In the genomic region with DNA sequence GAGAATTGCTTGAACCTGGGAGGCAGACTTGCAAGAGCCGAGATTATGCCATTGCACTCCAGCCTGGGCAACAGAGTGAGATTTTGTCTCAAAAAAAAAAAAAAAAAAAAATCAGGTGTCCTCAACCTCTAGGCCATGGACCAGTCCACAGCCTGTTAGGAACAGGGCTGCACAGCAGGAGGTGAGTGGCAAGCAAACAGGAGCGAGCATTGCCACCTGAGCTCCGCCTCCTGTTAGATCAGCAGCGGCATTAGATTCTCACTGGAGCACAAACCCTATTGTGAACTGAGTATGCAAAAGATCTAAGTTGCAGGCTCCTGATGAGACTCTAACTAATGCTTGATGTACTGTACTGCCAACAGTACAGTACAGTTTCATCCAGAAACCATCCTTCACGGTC, we compare ENCODE assay signal across 24 cellular contexts. TPM values are rescaled to one million over a fixed set of nuclear protein-coding genes. Genes with fewer than 3 reads are reported as not detected.
DNase-seq lines count a peak whose midpoint lies in the region; TF ChIP-seq lines count a peak whose summit lies in the region.
"Had no signal": no experiment of that assay in that cellular context is flagged by ENCODE, and none has a peak within 500 bp of the region (broad histone marks: within the 10 kb centered on the region; RNA-seq: fewer than 3 reads in every experiment).

No MANE protein-coding gene starts in this region.

- H3K9me3 Mint-ChIP-seq in type B pancreatic cell (peaks cover 7% of the 10 kb centered on the region), glutamatergic neuron (ENCODE audit: unreplicated experiment) (no peaks in the 10 kb centered on the region)
- H3K9me3 Mint-ChIP-seq: CD8-positive, alpha-beta T cell; IgD-negative memory B cell had no signal

- H3K4me1 ChIP-seq in Karpas-422 (ENCODE audit: low read length): peaks cover 4% of the 10 kb centered on the region
- H3K4me1 ChIP-seq: BLaER1 had no signal

- no peaks in the 10 kb centered on the region for H4K20me1 ChIP-seq in Karpas-422 (ENCODE audit: insufficient read depth, low read depth, low read length)
- H4K20me1 ChIP-seq: BLaER1 had no signal

- H3K27me3 ChIP-seq in Karpas-422 (ENCODE audit: low read length): no peaks in the 10 kb centered on the region
- H3K27me3 ChIP-seq: BLaER1 had no signal

- H3K4me1 Mint-ChIP-seq in type B pancreatic cell (ENCODE audit: unreplicated experiment) (peaks cover 2% of the 10 kb centered on the region), glutamatergic neuron (ENCODE audit: low read depth, unreplicated experiment) (peaks cover 7% of the 10 kb centered on the region)

- H3K27ac Mint-ChIP-seq in type B pancreatic cell (no peak overlapping the region), glutamatergic neuron (ENCODE audit: unreplicated experiment) (no peak overlapping the region)
- H3K27ac Mint-ChIP-seq: CD8-positive, alpha-beta T cell; IgD-negative memory B cell had no signal

- no peak overlapping the region for H3K9ac ChIP-seq in Karpas-422 (ENCODE audit: low read length)
- H3K9ac ChIP-seq: BLaER1, SK-N-SH had no signal

- H3K4me3 ChIP-seq in Karpas-422 (ENCODE audit: low read length): no peak overlapping the region
- H3K4me3 ChIP-seq: A549, BLaER1, HAP-1 had no signal

- H3K4me2 ChIP-seq in Karpas-422 (ENCODE audit: low read depth, low read length, poor library complexity, severe bottlenecking): no peak overlapping the region
- H3K4me2 ChIP-seq: A549, BLaER1, SK-N-SH had no signal

- H3K27ac ChIP-seq in Karpas-422 (ENCODE audit: low read length): no peak overlapping the region
- H3K27ac ChIP-seq: A549, BLaER1, HL-60 had no signal

- H3K4me3 Mint-ChIP-seq in type B pancreatic cell (no peak overlapping the region), glutamatergic neuron (ENCODE audit: unreplicated experiment) (no peak overlapping the region)
- H3K4me3 Mint-ChIP-seq: CD8-positive, alpha-beta T cell; IgD-negative memory B cell had no signal

- DNase-seq in NCI-H82 (lab: John Stamatoyannopoulos, UW): peak; percentile 30
- no peak for DNase-seq in NCI-H82 treated with DMSO at 0.1 percent for 48 hours (lab: John Stamatoyannopoulos, UW; ENCODE audit: unreplicated experiment)
- DNase-seq in NCI-H146 (lab: John Stamatoyannopoulos, UW): peak; percentile 69
- peak; percentile 51 for DNase-seq in cerebellar cortex (ENCODE audit: low spot score)
- peak; percentile 31 for DNase-seq in type B pancreatic cell (ENCODE audit: extremely low spot score, unreplicated experiment)
- DNase-seq in glutamatergic neuron: no peak
- no peak for DNase-seq in Karpas-422
- DNase-seq in NCI-H2227 (lab: John Stamatoyannopoulos, UW; ENCODE audit: unreplicated experiment): no peak
- DNase-seq: CD8-positive, alpha-beta T cell; DMS79 treated with DMSO at 0.1 percent for 48 hours; Kasumi-1; NCI-H1092 treated with DMSO at 0.1 percent for 48 hours; NCI-H187; NCI-H2107; NCI-H2227 treated with DMSO at 0.1 percent for 48 hours; PC-3; RPMI8226; SHP77 treated with DMSO at 0.1 percent for 48 hours; SK-N-SH had no signal

- H2AFZ ChIP-seq in Karpas-422 (ENCODE audit: low read length): no peak overlapping the region

- H3K9me3 ChIP-seq in Karpas-422 (ENCODE audit: low read length): no peaks in the 10 kb centered on the region
- H3K9me3 ChIP-seq: A549, BLaER1, HAP-1, SK-N-SH had no signal

- H3K36me3 Mint-ChIP-seq in type B pancreatic cell: no peaks in the 10 kb centered on the region
- no peaks in the 10 kb centered on the region for H3K36me3 Mint-ChIP-seq in glutamatergic neuron (ENCODE audit: unreplicated experiment)
- H3K36me3 Mint-ChIP-seq: CD8-positive, alpha-beta T cell; IgD-negative memory B cell had no signal

- no peaks in the 10 kb centered on the region for H3K79me2 ChIP-seq in Karpas-422 (ENCODE audit: low read length)

- no peak for TF ChIP-seq CTCF in type B pancreatic cell (conservative IDR thresholded peaks at IDR 0.05)
- TF ChIP-seq CTCF in glutamatergic neuron (IDR thresholded peaks at IDR 0.05; ENCODE audit: partially characterized antibody, unreplicated experiment): no peak

- no peaks in the 10 kb centered on the region for H3K36me3 ChIP-seq in Karpas-422 (ENCODE audit: insufficient read depth, low read length)
- H3K36me3 ChIP-seq: BLaER1, HAP-1 had no signal

- no peaks in the 10 kb centered on the region for H3K9me2 ChIP-seq in Karpas-422 (replicated peaks; ENCODE audit: insufficient read depth, low read length)
- H3K9me2 ChIP-seq: SK-N-SH had no signal

- H3K27me3 Mint-ChIP-seq in type B pancreatic cell (no peaks in the 10 kb centered on the region), glutamatergic neuron (ENCODE audit: unreplicated experiment) (peaks cover 1% of the 10 kb centered on the region)
- H3K27me3 Mint-ChIP-seq: IgD-negative memory B cell had no signal

RNA-seq across cellular contexts. Expression of gene DHX40, which starts 56.4 kb away (rescaled TPM):
- 30.6 and 50.4 TPM in 2 replicates for total RNA-seq in type B pancreatic cell (ENCODE audit: low replicate concordance)
- total RNA-seq in glutamatergic neuron (ENCODE audit: unreplicated experiment): 33.7 TPM
- total RNA-seq in Karpas-422 (2014; rRNA removed; shearing (Covaris generic); ENCODE audit: low replicate concordance): 51.8 and 58.7 TPM in 2 replicates

Comparison
In these comparisons a context has a peak if more than half of its experiments do, and no peak if none do; other contexts are left out.
1. DNase-seq: peak in NCI-H82 (single experiment), NCI-H146 (single experiment), cerebellar cortex (single experiment) and type B pancreatic cell (single experiment); none in NCI-H82 treated with DMSO at 0.1 percent for 48 hours (single experiment), glutamatergic neuron (single experiment), Karpas-422 (single experiment) and NCI-H2227 (single experiment).